21 cellular contexts compared by ENCODE assay signal in genomic region chr7:128152721-128153120, GRCh38.
"Had no signal": no experiment of that assay in that cellular context is flagged by ENCODE, and none has a peak within 500 bp of the region (broad histone marks: within the 10 kb centered on the region; RNA-seq: fewer than 3 reads in every experiment).

No MANE protein-coding gene starts in this region.

- H3K4me3 ChIP-seq: dorsolateral prefrontal cortex, esophagus muscularis mucosa, gastroesophageal sphincter, pancreas, right lobe of liver, suprapubic skin, thyroid gland, vagina had no signal

- DNase-seq: cortex of kidney; dorsolateral prefrontal cortex; effector CD8-positive, alpha-beta T cell; left colon; mesendoderm; naive thymus-derived CD8-positive, alpha-beta T cell; nucleus accumbens; pancreas; right lobe of liver; stimulated activated CD4-positive, alpha-beta T cell treated with anti-CD3 and anti-CD28 coated beads, Interleukin-4, amount 100 ng/mL, for 1 hour; stimulated activated CD8-positive, alpha-beta memory T cell treated with anti-CD3 and anti-CD28 coated beads, Interleukin-4, amount 100 ng/mL, for 48 hours; stimulated activated naive CD8-positive, alpha-beta T cell treated with anti-CD3 and anti-CD28 coated beads, Interleukin-15, Interleukin-2, amounts not matched to agents 100 U/mL and 50 U/mL, for 24 hours; thyroid gland had no signal

- H3K27ac ChIP-seq: dorsolateral prefrontal cortex, epithelial cell of prostate, esophagus muscularis mucosa, gastroesophageal sphincter, pancreas, right lobe of liver, suprapubic skin, thyroid gland, vagina had no signal

- H3K9me3 Mint-ChIP-seq: naive thymus-derived CD8-positive, alpha-beta T cell; stimulated activated effector memory CD8-positive, alpha-beta T cell treated with anti-CD3 and anti-CD28 coated beads, Interleukin-12 subunit alpha, Interleukin-12 subunit beta, amount 100 ng/mL, for 72 hours; type B pancreatic cell had no signal

- H3K27me3 ChIP-seq: pancreas, thyroid gland, vagina had no signal

- ATAC-seq: gastroesophageal sphincter; left colon; naive thymus-derived CD8-positive, alpha-beta T cell; pancreas; right lobe of liver; stimulated activated effector memory CD8-positive, alpha-beta T cell treated with anti-CD3 and anti-CD28 coated beads, Interleukin-12 subunit alpha, Interleukin-12 subunit beta, amount 100 ng/mL, for 72 hours; stimulated activated naive CD8-positive, alpha-beta T cell treated with anti-CD3 and anti-CD28 coated beads, Interleukin-15, Interleukin-2, amounts not matched to agents 100 U/mL and 50 U/mL, for 24 hours had no signal

- H3K36me3 ChIP-seq: esophagus muscularis mucosa, gastroesophageal sphincter, pancreas, right lobe of liver, suprapubic skin, thyroid gland, vagina had no signal

- H3K9me3 ChIP-seq: esophagus muscularis mucosa, gastroesophageal sphincter, pancreas, right lobe of liver, suprapubic skin, thyroid gland, vagina had no signal

- H3K27ac Mint-ChIP-seq: naive thymus-derived CD8-positive, alpha-beta T cell; progenitor cell of endocrine pancreas; stimulated activated effector memory CD8-positive, alpha-beta T cell treated with anti-CD3 and anti-CD28 coated beads, Interleukin-12 subunit alpha, Interleukin-12 subunit beta, amount 100 ng/mL, for 72 hours; type B pancreatic cell had no signal

- H3K4me1 Mint-ChIP-seq: naive thymus-derived CD8-positive, alpha-beta T cell had no signal

- H3K4me3 Mint-ChIP-seq: naive thymus-derived CD8-positive, alpha-beta T cell; stimulated activated effector memory CD8-positive, alpha-beta T cell treated with anti-CD3 and anti-CD28 coated beads, Interleukin-12 subunit alpha, Interleukin-12 subunit beta, amount 100 ng/mL, for 72 hours; type B pancreatic cell had no signal

- H3K36me3 Mint-ChIP-seq: naive thymus-derived CD8-positive, alpha-beta T cell; stimulated activated effector memory CD8-positive, alpha-beta T cell treated with anti-CD3 and anti-CD28 coated beads, Interleukin-12 subunit alpha, Interleukin-12 subunit beta, amount 100 ng/mL, for 72 hours; type B pancreatic cell had no signal

- H3K4me1 ChIP-seq: esophagus muscularis mucosa, gastroesophageal sphincter, pancreas, right lobe of liver, suprapubic skin, thyroid gland, vagina had no signal
